In the genomic region with DNA sequence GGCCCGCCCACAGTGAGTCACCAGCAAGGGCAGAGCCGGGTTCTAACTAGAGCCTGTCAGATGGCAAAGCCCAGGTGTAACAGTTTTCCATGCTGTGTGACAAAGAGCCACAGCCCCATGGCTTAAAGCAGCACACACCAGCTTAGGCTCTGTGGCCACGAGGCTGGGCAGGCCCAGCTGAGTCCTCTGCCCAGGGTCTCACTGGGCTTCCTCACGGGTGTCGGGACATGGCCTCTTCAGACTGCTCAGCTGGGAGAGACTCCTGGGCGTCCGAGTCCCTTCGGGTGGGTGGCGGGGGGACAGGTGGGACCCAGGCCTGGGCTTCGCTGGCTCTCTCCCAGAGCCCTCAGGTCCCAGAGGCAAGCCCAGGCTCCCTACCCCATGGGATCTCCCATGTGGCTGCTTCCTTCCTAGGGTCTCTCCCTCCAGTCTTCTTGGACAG, we compare ENCODE assay signal across 21 cellular contexts.
DNase-seq lines count a peak whose midpoint lies in the region; ATAC-seq and TF ChIP-seq lines count a peak whose summit lies in the region.
"Had no signal": no experiment of that assay in that cellular context is flagged by ENCODE, and none has a peak within 500 bp of the region (broad histone marks: within the 10 kb centered on the region; RNA-seq: fewer than 3 reads in every experiment).

No MANE protein-coding gene starts in this region.

- no peak for TF ChIP-seq CTCF in gastrocnemius medialis (IDR thresholded peaks at IDR 0.05 in 4 of 5, conservative IDR thresholded peaks at IDR 0.05 in 1 of 5)

- no peaks in the 10 kb centered on the region for H3K9me3 ChIP-seq in SJCRH30 (replicated peaks)
- H3K9me3 ChIP-seq in gastrocnemius medialis, result no peaks in the 10 kb centered on the region
- H3K9me3 ChIP-seq: heart left ventricle had no signal

- intact Hi-C loops in gastrocnemius medialis (cut with DNase I; ENCODE audit: low total_unique reads), result no loop called here

- H3K27ac ChIP-seq in SJCRH30 (peak overlapping the region; percentile 98), layer of hippocampus (ENCODE audit: low read depth, low read length) (peak overlapping the region; percentile 95), gastrocnemius medialis (peak overlapping the region in 3 of 4 donors; percentile 93 to 96 (median 95))
- H3K27ac ChIP-seq: C4-2B, cardiac muscle cell had no signal

- ATAC-seq in gastrocnemius medialis (no peak), GM21390 (IDR thresholded peaks at IDR 0.05; ENCODE audit: unreplicated experiment) (no peak), HG02870 (IDR thresholded peaks at IDR 0.05; ENCODE audit: unreplicated experiment) (no peak), HG03439 (IDR thresholded peaks at IDR 0.05; ENCODE audit: unreplicated experiment) (no peak)
- ATAC-seq: heart left ventricle; stimulated activated effector memory CD8-positive, alpha-beta T cell treated with anti-CD3 and anti-CD28 coated beads, Interleukin-12 subunit alpha, Interleukin-12 subunit beta, amount 100 ng/mL, for 72 hours had no signal

- H3K27me3 ChIP-seq in SJCRH30 (no peaks in the 10 kb centered on the region), layer of hippocampus (ENCODE audit: control insufficient read depth, insufficient read depth, low read length) (no peaks in the 10 kb centered on the region), gastrocnemius medialis (no peaks in the 10 kb centered on the region)
- H3K27me3 ChIP-seq: cardiac muscle cell, heart left ventricle had no signal

- H3K4me3 ChIP-seq in SJCRH30 (no peak overlapping the region), gastrocnemius medialis (no peak overlapping the region)
- H3K4me3 ChIP-seq: cardiac muscle cell, heart left ventricle had no signal

- in situ Hi-C loops in gastrocnemius medialis (cut with MboI; ENCODE audit: low sequenced_read_pairs in 4 of 4), result loop anchor here in 1 of 4 donors (25.0 kb wide), 1 partner anchor 188 kb away; a partner anchor contains a TSS

- peaks cover 77% of the 10 kb centered on the region for H3K4me1 ChIP-seq in SJCRH30
- peaks cover 28 to 45% of the 10 kb centered on the region in 2 donors for H3K4me1 ChIP-seq in gastrocnemius medialis

- DNase-seq in activated CD4-positive, CD25-positive, alpha-beta regulatory T cell treated with anti-CD3 and anti-CD28 coated beads, Interleukin-2, amount 50 U/mL, for 72 hours, result peak; percentile 23
- no peak for DNase-seq in activated CD4-positive, CD25-positive, alpha-beta regulatory T cell (lab: John Stamatoyannopoulos, UW)
- no peak for DNase-seq in SJCRH30
- no peak for DNase-seq in gastrocnemius medialis
- DNase-seq: 8988T; activated CD4-positive, alpha-beta T cell treated with anti-CD3 and anti-CD28 coated beads for 1 hour; activated naive CD8-positive, alpha-beta T cell treated with anti-CD3 and anti-CD28 coated beads for 36 hours; DMS53; effector CD8-positive, alpha-beta T cell; GOT3; kidney glomerular epithelial cell; NCI-H1930; NCI-H524 treated with DMSO at 0.1 percent for 48 hours had no signal

- H3K36me3 ChIP-seq in SJCRH30 (no peaks in the 10 kb centered on the region), gastrocnemius medialis (no peaks in the 10 kb centered on the region)
- H3K36me3 ChIP-seq: cardiac muscle cell, heart left ventricle had no signal

- TF ChIP-seq POLR2A in gastrocnemius medialis (IDR thresholded peaks at IDR 0.05), result no peak
